In genomic region chr12:82740129-82741000, GRCh38 we compare ENCODE assay signal across 1 cellular context.
TF ChIP-seq lines count a peak whose summit lies in the region.

No MANE protein-coding gene starts in this region.

TF ChIP-seq in SK-N-SH treated with all-trans-retinoic acid at 6 μM for 48 hours, 23 proteins besides CTCF, POLR2A, EP300 and RAD21 (continued from another document):
- TF ChIP-seq PPARA (CRISPR knock-in tag; IDR thresholded peaks at IDR 0.05; ENCODE audit: borderline replicate concordance) (no peak), ZC3H10 (CRISPR knock-in tag; IDR thresholded peaks at IDR 0.05) (no peak), ARNTL (CRISPR knock-in tag; IDR thresholded peaks at IDR 0.05; ENCODE audit: borderline replicate concordance, low read depth) (no peak), ISL1 (CRISPR knock-in tag; IDR thresholded peaks at IDR 0.05) (no peak), CREB5 (CRISPR knock-in tag; IDR thresholded peaks at IDR 0.05; ENCODE audit: low read depth) (no peak), CSRNP3 (CRISPR knock-in tag; IDR thresholded peaks at IDR 0.05) (no peak), TOX (CRISPR knock-in tag; IDR thresholded peaks at IDR 0.05; ENCODE audit: borderline replicate concordance) (no peak), PATZ1 (CRISPR knock-in tag; IDR thresholded peaks at IDR 0.05; ENCODE audit: borderline replicate concordance) (no peak), ZFP30 (CRISPR knock-in tag; IDR thresholded peaks at IDR 0.05) (no peak), SNAI2 (CRISPR knock-in tag; IDR thresholded peaks at IDR 0.05) (no peak), ZNF70 (CRISPR knock-in tag; IDR thresholded peaks at IDR 0.05) (no peak), RARB (CRISPR knock-in tag; IDR thresholded peaks at IDR 0.05) (no peak), ZNF8 (CRISPR knock-in tag; IDR thresholded peaks at IDR 0.05) (no peak), TCF4 (CRISPR knock-in tag; IDR thresholded peaks at IDR 0.05; ENCODE audit: borderline replicate concordance) (no peak)
